24 cellular contexts compared by ENCODE assay signal in genomic region chr16:15924996-15925395, GRCh38.
"Had no signal": no experiment of that assay in that cellular context is flagged by ENCODE, and none has a peak within 500 bp of the region (broad histone marks: within the 10 kb centered on the region; RNA-seq: fewer than 3 reads in every experiment).

No MANE protein-coding gene starts in this region.

- H3K4me2 ChIP-seq: hepatocyte had no signal

- H3K4me3 ChIP-seq: coronary artery, esophagus muscularis mucosa, gastroesophageal sphincter, heart left ventricle, hepatocyte, left lung, mucosa of descending colon, psoas muscle, skin epidermis, spleen had no signal

- H3K27ac Mint-ChIP-seq: mesothelial cell of epicardium; naive B cell; natural killer cell treated with Interleukin-12 subunit alpha and Interleukin-12 subunit beta and Interleukin-15 and Interleukin-18, amount 100 ng/mL, for 72 hours; stimulated activated memory B cell treated with anti-CD40 and anti-IgM and Interleukin-4, amounts not matched to agents 10 μg/mL and 1 μg/mL and 100 μg/mL, for 72 hours; stimulated activated naive CD8-positive, alpha-beta T cell treated with anti-CD3 and anti-CD28 coated beads, Interleukin-15, Interleukin-2, amounts not matched to agents 100 ng/mL and 50 ng/mL, for 24 hours had no signal

- H2AFZ ChIP-seq: hepatocyte had no signal

- DNase-seq: dermis blood vessel endothelial cell; effector memory CD4-positive, alpha-beta T cell; foreskin keratinocyte; heart left ventricle; kidney; left lung; mesenchymal stem cell; mucosa of descending colon; naive B cell; psoas muscle; right cardiac atrium; spleen; stimulated activated CD4-positive, alpha-beta T cell treated with anti-CD3 and anti-CD28 coated beads, Interleukin-4, amount 100 ng/mL, for 4 hours; trophoblast cell had no signal

- H3K27me3 ChIP-seq: esophagus muscularis mucosa, foreskin keratinocyte, gastroesophageal sphincter, heart left ventricle, hepatocyte, left lung, spleen had no signal

- H3K36me3 Mint-ChIP-seq: mesothelial cell of epicardium; naive B cell; natural killer cell treated with Interleukin-12 subunit alpha and Interleukin-12 subunit beta and Interleukin-15 and Interleukin-18, amount 100 ng/mL, for 72 hours; stimulated activated memory B cell treated with anti-CD40 and anti-IgM and Interleukin-4, amounts not matched to agents 10 μg/mL and 1 μg/mL and 100 μg/mL, for 72 hours had no signal

- H3K4me1 ChIP-seq: esophagus muscularis mucosa, gastroesophageal sphincter, heart left ventricle, left lung, psoas muscle, spleen had no signal

- H3K9me3 Mint-ChIP-seq: mesothelial cell of epicardium; naive B cell; natural killer cell treated with Interleukin-12 subunit alpha and Interleukin-12 subunit beta and Interleukin-15 and Interleukin-18, amount 100 ng/mL, for 72 hours; neural crest cell; stimulated activated memory B cell treated with anti-CD40 and anti-IgM and Interleukin-4, amounts not matched to agents 10 μg/mL and 1 μg/mL and 100 μg/mL, for 72 hours; stimulated activated naive CD8-positive, alpha-beta T cell treated with anti-CD3 and anti-CD28 coated beads, Interleukin-15, Interleukin-2, amounts not matched to agents 100 ng/mL and 50 ng/mL, for 24 hours had no signal

- H3K79me2 ChIP-seq: hepatocyte had no signal

- ATAC-seq: foreskin keratinocyte; gastroesophageal sphincter; heart left ventricle; left lung; mucosa of descending colon; natural killer cell treated with Interleukin-12 subunit alpha and Interleukin-12 subunit beta and Interleukin-15 and Interleukin-18, amount 100 ng/mL, for 72 hours; psoas muscle; right cardiac atrium; stimulated activated memory B cell treated with anti-CD40 and anti-IgM and Interleukin-4, amounts not matched to agents 10 μg/mL and 1 μg/mL and 100 μg/mL, for 72 hours had no signal

- H3K27me3 Mint-ChIP-seq: naive B cell; natural killer cell treated with Interleukin-12 subunit alpha and Interleukin-12 subunit beta and Interleukin-15 and Interleukin-18, amount 100 ng/mL, for 72 hours; stimulated activated memory B cell treated with anti-CD40 and anti-IgM and Interleukin-4, amounts not matched to agents 10 μg/mL and 1 μg/mL and 100 μg/mL, for 72 hours; stimulated activated naive CD8-positive, alpha-beta T cell treated with anti-CD3 and anti-CD28 coated beads, Interleukin-15, Interleukin-2, amounts not matched to agents 100 ng/mL and 50 ng/mL, for 24 hours had no signal

- H3K4me1 Mint-ChIP-seq: mesothelial cell of epicardium; naive B cell; neural crest cell; stimulated activated memory B cell treated with anti-CD40 and anti-IgM and Interleukin-4, amounts not matched to agents 10 μg/mL and 1 μg/mL and 100 μg/mL, for 72 hours had no signal

- H3K36me3 ChIP-seq: esophagus muscularis mucosa, gastroesophageal sphincter, heart left ventricle, left lung, spleen had no signal

- H3K27ac ChIP-seq: coronary artery, esophagus muscularis mucosa, foreskin keratinocyte, gastroesophageal sphincter, heart left ventricle, hepatocyte, left lung, psoas muscle, skin epidermis, spleen had no signal

- H3K9me3 ChIP-seq: esophagus muscularis mucosa, gastroesophageal sphincter, heart left ventricle, left lung, mucosa of descending colon, psoas muscle, spleen had no signal

- H3K4me3 Mint-ChIP-seq: mesothelial cell of epicardium; naive B cell; natural killer cell treated with Interleukin-12 subunit alpha and Interleukin-12 subunit beta and Interleukin-15 and Interleukin-18, amount 100 ng/mL, for 72 hours; neural crest cell; stimulated activated memory B cell treated with anti-CD40 and anti-IgM and Interleukin-4, amounts not matched to agents 10 μg/mL and 1 μg/mL and 100 μg/mL, for 72 hours; stimulated activated naive CD8-positive, alpha-beta T cell treated with anti-CD3 and anti-CD28 coated beads, Interleukin-15, Interleukin-2, amounts not matched to agents 100 ng/mL and 50 ng/mL, for 24 hours had no signal
